In the genomic region with DNA sequence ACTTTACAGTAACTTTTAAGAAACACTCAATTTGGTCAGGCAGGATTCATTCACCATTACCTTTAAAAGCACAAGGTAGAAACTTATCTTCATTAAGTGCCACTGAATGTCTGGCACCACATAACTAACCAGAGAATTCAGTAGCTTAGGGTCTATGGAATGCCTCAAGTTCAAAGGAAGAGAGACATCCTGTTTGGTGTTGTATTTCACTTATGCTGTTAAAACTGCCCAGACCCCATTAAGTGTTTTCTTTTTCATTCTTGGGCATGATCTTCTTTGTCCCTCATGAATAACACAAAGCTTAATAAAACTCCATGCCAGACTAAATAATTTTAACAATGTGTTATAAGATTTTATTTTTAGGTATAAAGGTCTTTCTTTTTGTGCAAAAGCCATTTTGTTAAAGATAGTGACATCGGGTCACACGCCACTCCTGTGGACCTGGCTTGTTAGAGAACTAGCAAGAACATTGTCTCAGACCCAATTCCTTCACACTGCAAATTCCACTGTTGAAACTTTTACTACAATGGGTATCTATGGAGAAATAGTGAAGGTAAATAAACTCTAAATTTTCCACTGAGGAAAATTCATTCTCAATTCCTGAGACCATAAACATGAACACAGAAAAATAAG, we compare ENCODE assay signal across 25 cellular contexts.
A peak's percentile ranks its signal among the peaks of the same experiment; 100 is the strongest.
DNase-seq lines count a peak whose midpoint lies in the region; ATAC-seq, FAIRE-seq and TF ChIP-seq lines count a peak whose summit lies in the region.
"Had no signal": no experiment of that assay in that cellular context is flagged by ENCODE, and none has a peak within 500 bp of the region (broad histone marks: within the 10 kb centered on the region; RNA-seq: fewer than 3 reads in every experiment).

No MANE protein-coding gene starts in this region.

- H3K4me1 Mint-ChIP-seq in activated CD8-positive, alpha-beta T cell treated with anti-CD3 and anti-CD28 coated beads, Interleukin-2, amount 10 ng/mL, durations not matched to agents 7 days and 5 days (ENCODE audit: low read depth): no peaks in the 10 kb centered on the region
- H3K4me1 Mint-ChIP-seq: central memory CD8-positive, alpha-beta T cell had no signal

- H3K4me1 ChIP-seq in A549: peaks cover 9% of the 10 kb centered on the region; the same call in 1 of the 3 replicates
- peaks cover 21% of the 10 kb centered on the region for H3K4me1 ChIP-seq in HEK293 (ENCODE audit: control insufficient read depth, insufficient read depth, low read length)
- H3K4me1 ChIP-seq in SK-N-SH (ENCODE audit: control insufficient read depth in 1 of 2, insufficient read depth in 2 of 2, low read depth in 1 of 2, low read length in 1 of 2): peaks cover 8 to 60% of the 10 kb centered on the region in 2 experiments; a peak in 3 of 4 replicates
- H3K4me1 ChIP-seq in small intestine (ENCODE audit: control insufficient read depth in 2 of 2, insufficient read depth in 1 of 2, low read depth in 1 of 2, low read length in 1 of 2): no peaks in the 10 kb centered on the region
- H3K4me1 ChIP-seq: left lung, parathyroid adenoma, uterus had no signal

- ATAC-seq in A549: no peak
- ATAC-seq in activated CD8-positive, alpha-beta T cell treated with anti-CD3 and anti-CD28 coated beads, Interleukin-2, amount 10 ng/mL, durations not matched to agents 7 days and 5 days: no peak
- no peak for ATAC-seq in HG02623 (IDR thresholded peaks at IDR 0.05; ENCODE audit: unreplicated experiment)
- ATAC-seq: CD8-positive, alpha-beta T cell; effector memory CD8-positive, alpha-beta T cell; left lung had no signal

- H3K27me3 Mint-ChIP-seq in activated CD8-positive, alpha-beta T cell treated with anti-CD3 and anti-CD28 coated beads, Interleukin-2, amount 10 ng/mL, durations not matched to agents 7 days and 5 days (ENCODE audit: low read depth): no peaks in the 10 kb centered on the region
- H3K27me3 Mint-ChIP-seq: central memory CD8-positive, alpha-beta T cell; effector memory CD8-positive, alpha-beta T cell had no signal

- H3K9me3 Mint-ChIP-seq in activated CD8-positive, alpha-beta T cell treated with anti-CD3 and anti-CD28 coated beads, Interleukin-2, amount 10 ng/mL, durations not matched to agents 7 days and 5 days (ENCODE audit: insufficient read depth): no peaks in the 10 kb centered on the region
- H3K9me3 Mint-ChIP-seq: central memory CD8-positive, alpha-beta T cell; effector memory CD8-positive, alpha-beta T cell had no signal

- TF ChIP-seq CTCF in A549 (IDR thresholded peaks at IDR 0.05): no peak
- TF ChIP-seq CTCF in HEK293 (tag by site-specific recombination; IDR thresholded peaks at IDR 0.05): no peak
- no peak for TF ChIP-seq CTCF in SK-N-SH (IDR thresholded peaks at IDR 0.05)

- H3K27ac ChIP-seq in A549 (no peak overlapping the region), HEK293 (ENCODE audit: extremely low read depth, low read depth, low read length) (no peak overlapping the region), SK-N-SH (ENCODE audit: low read depth in 2 of 2, low read length in 1 of 2) (peak overlapping the region; percentile 90 to 100), small intestine (ENCODE audit: low read depth in 1 of 2, low read length in 1 of 2) (no peak overlapping the region)
- H3K27ac ChIP-seq: KMS-11, left lung, parathyroid adenoma, uterus had no signal

- no peak for DNase-seq in A549 (ENCODE audit: low read depth in 1 of 2, low spot score in 1 of 2)
- DNase-seq in SK-N-SH: no peak
- DNase-seq in activated CD8-positive, alpha-beta T cell treated with anti-CD3 and anti-CD28 coated beads, Interleukin-2, amount 10 ng/mL, durations not matched to agents 7 days and 5 days: no peak
- DNase-seq in DMS53 treated with DMSO at 0.1 percent for 48 hours (lab: John Stamatoyannopoulos, UW; ENCODE audit: unreplicated experiment): no peak
- DNase-seq in small intestine: no peak
- DNase-seq: activated CD4-positive, CD25-positive, alpha-beta regulatory T cell; activated effector memory CD4-positive, alpha-beta T cell treated with Interleukin-2 at 50 U/mL for 16 hours; CD8-positive, alpha-beta T cell; effector memory CD8-positive, alpha-beta T cell; hypothalamus; left lung; NCI-H1417 treated with DMSO at 0.1 percent for 48 hours; NCI-H345; SHP77; stimulated activated CD4-positive, alpha-beta T cell treated with anti-CD3 and anti-CD28 coated beads, Interleukin-4, amount 100 ng/mL, for 24 hours; substantia nigra; T-helper 2 cell; uterus had no signal

- TF ChIP-seq POLR2A in A549 (IDR thresholded peaks at IDR 0.05; ENCODE audit: low read length): no peak

- POLR2A ChIA-PET in A549 (lab: Yijun Ruan, JAX) (no interaction called here), HEK293 (lab: Yijun Ruan, JAX) (no interaction called here), SK-N-SH (lab: Yijun Ruan, JAX) (no interaction called here)
- POLR2A ChIA-PET in activated CD8-positive, alpha-beta T cell treated with anti-CD3 and anti-CD28 coated beads, Interleukin-2, amount 10 ng/mL, durations not matched to agents 7 days and 5 days (lab: Charles Lee): no interaction called here

- no peak overlapping the region for H3K4me3 ChIP-seq in A549
- H3K4me3 ChIP-seq in HEK293 (ENCODE audit: low read depth, low read length): no peak overlapping the region
- no peak overlapping the region for H3K4me3 ChIP-seq in SK-N-SH (ENCODE audit: low read depth in 2 of 2, low read length in 1 of 2)
- no peak overlapping the region for H3K4me3 ChIP-seq in small intestine (ENCODE audit: low read depth in 1 of 2, low read length in 2 of 2)
- H3K4me3 ChIP-seq: left lung, uterus had no signal

- peak overlapping the region; percentile 2; the same call in 1 of the 2 replicates for H3K9ac ChIP-seq in SK-N-SH
- H3K9ac ChIP-seq: KMS-11, parathyroid adenoma had no signal

- H3F3A ChIP-seq in SK-N-SH (replicated peaks; ENCODE audit: insufficient read depth): peaks cover 27% of the 10 kb centered on the region

- peak overlapping the region; percentile 48 for H2AFZ ChIP-seq in SK-N-SH (ENCODE audit: low read depth)
- H2AFZ ChIP-seq: parathyroid adenoma had no signal

- H4K20me1 ChIP-seq in SK-N-SH (ENCODE audit: insufficient read depth): no peaks in the 10 kb centered on the region

- H3K36me3 Mint-ChIP-seq in activated CD8-positive, alpha-beta T cell treated with anti-CD3 and anti-CD28 coated beads, Interleukin-2, amount 10 ng/mL, durations not matched to agents 7 days and 5 days (ENCODE audit: low read depth): no peaks in the 10 kb centered on the region
- H3K36me3 Mint-ChIP-seq: CD8-positive, alpha-beta T cell had no signal

- FAIRE-seq in A549 (lab: Jason Lieb, UNC) (peak; percentile 74), islet of Langerhans (lab: Jason Lieb, UNC) (peak; percentile 36), small intestine (lab: Jason Lieb, UNC) (no peak)
- FAIRE-seq: GM12891 had no signal

- H3K4me2 ChIP-seq in A549: no peak overlapping the region
- peak overlapping the region; percentile 62 for H3K4me2 ChIP-seq in SK-N-SH
- H3K4me2 ChIP-seq: KMS-11 had no signal

- H3K27me3 ChIP-seq in SK-N-SH (ENCODE audit: insufficient read depth) (no peaks in the 10 kb centered on the region), small intestine (ENCODE audit: control insufficient read depth in 2 of 2, insufficient read depth in 2 of 2, low read length in 2 of 2) (no peaks in the 10 kb centered on the region)
- H3K27me3 ChIP-seq: left lung, uterus had no signal

- no peaks in the 10 kb centered on the region for H3K9me2 ChIP-seq in SK-N-SH

- no peak overlapping the region for H3K27ac Mint-ChIP-seq in activated CD8-positive, alpha-beta T cell treated with anti-CD3 and anti-CD28 coated beads, Interleukin-2, amount 10 ng/mL, durations not matched to agents 7 days and 5 days
- H3K27ac Mint-ChIP-seq: CD8-positive, alpha-beta T cell; effector memory CD8-positive, alpha-beta T cell had no signal

- no peak overlapping the region for H3K4me3 Mint-ChIP-seq in activated CD8-positive, alpha-beta T cell treated with anti-CD3 and anti-CD28 coated beads, Interleukin-2, amount 10 ng/mL, durations not matched to agents 7 days and 5 days
- H3K4me3 Mint-ChIP-seq: CD8-positive, alpha-beta T cell; central memory CD8-positive, alpha-beta T cell; effector memory CD8-positive, alpha-beta T cell had no signal

- CTCF ChIA-PET in A549 (lab: Yijun Ruan, JAX) (interaction anchor here (0.8 to 1.0 kb wide), 2 partner anchors 9 to 11 kb away, joined by 4 read pairs; no protein-coding TSS in a partner anchor), HEK293 (lab: Yijun Ruan, JAX) (no interaction called here), SK-N-SH (lab: Yijun Ruan, JAX) (interaction anchor here (0.6 to 0.9 kb wide), 2 partner anchors 78 to 112 kb away, joined by 3 read pairs; no protein-coding TSS in a partner anchor)
- CTCF ChIA-PET in activated CD8-positive, alpha-beta T cell treated with anti-CD3 and anti-CD28 coated beads, Interleukin-2, amount 10 ng/mL, durations not matched to agents 7 days and 5 days (lab: Charles Lee): no interaction called here

- TF ChIP-seq RAD21 in A549 (conservative IDR thresholded peaks at IDR 0.05 in 1 of 2, IDR thresholded peaks at IDR 0.05 in 1 of 2) (no peak), SK-N-SH (IDR thresholded peaks at IDR 0.05; ENCODE audit: low read length) (no peak)

- H3K36me3 ChIP-seq in HEK293 (ENCODE audit: control insufficient read depth in 2 of 2, insufficient read depth in 1 of 2, low read length in 2 of 2) (no peaks in the 10 kb centered on the region), SK-N-SH (replicated peaks in 1 of 2; ENCODE audit: control insufficient read depth in 1 of 2, insufficient read depth in 2 of 2, low read length in 1 of 2) (no peaks in the 10 kb centered on the region), small intestine (ENCODE audit: control insufficient read depth in 2 of 2, insufficient read depth in 2 of 2, low read length in 2 of 2) (no peaks in the 10 kb centered on the region)
- H3K36me3 ChIP-seq: left lung, uterus had no signal

- no peaks in the 10 kb centered on the region for H3K79me2 ChIP-seq in SK-N-SH (ENCODE audit: insufficient read depth)
- H3K79me2 ChIP-seq: parathyroid adenoma had no signal

- no peaks in the 10 kb centered on the region for H3K9me3 ChIP-seq in A549
- H3K9me3 ChIP-seq in HEK293 (ENCODE audit: control insufficient read depth, insufficient read depth, low read depth, low read length): no peaks in the 10 kb centered on the region
- H3K9me3 ChIP-seq in SK-N-SH: no peaks in the 10 kb centered on the region
- H3K9me3 ChIP-seq in small intestine (ENCODE audit: control insufficient read depth, low read depth): no peaks in the 10 kb centered on the region
- H3K9me3 ChIP-seq: left lung, uterus had no signal

- TF ChIP-seq EP300 in A549 (IDR thresholded peaks at IDR 0.05): no peak
- no peak; a peak in 1 of 4 replicates for TF ChIP-seq EP300 in SK-N-SH (IDR thresholded peaks at IDR 0.05; ENCODE audit: borderline replicate concordance in 1 of 2, low read depth in 1 of 2, low read length in 1 of 2)

- 73% methylated on average over 2 of the region's 2 CpGs for WGBS in A549 (ENCODE audit: missing lambda C conversion rate)
- 97% methylated on average over 2 of the region's 2 CpGs for WGBS in SK-N-SH (ENCODE audit: low lambda C conversion rate)
- WGBS in small intestine, 3 donors: 83 to 92% (median 86%) methylated on average over 2 of the region's 2 CpGs

TF ChIP-seq in A549, 52 proteins besides CTCF, POLR2A, EP300 and RAD21 (continues in another document):
- no peak for TF ChIP-seq CHD4 (IDR thresholded peaks at IDR 0.05; ENCODE audit: borderline replicate concordance)

TF ChIP-seq in HEK293, 187 proteins besides CTCF, POLR2A, EP300 and RAD21 (continues in another document):
- TF ChIP-seq ZNF747 (tag by site-specific recombination; IDR thresholded peaks at IDR 0.05): no peak

Comparison
In these comparisons a context has a peak if more than half of its experiments do, and no peak if none do; other contexts are left out.
1. H3K27ac ChIP-seq: peak in SK-N-SH (2 of 2); none in A549 (0 of 2), HEK293 (single experiment) and small intestine (0 of 2).
2. CTCF ChIA-PET loops: an anchor here in A549 (0.8 to 1.0 kb wide) and SK-N-SH (0.6 to 0.9 kb wide); none called in HEK293 and activated CD8-positive, alpha-beta T cell treated with anti-CD3 and anti-CD28 coated beads, Interleukin-2, amount 10 ng/mL, durations not matched to agents 7 days and 5 days.